ENCODE assay signal across 16 cellular contexts in the genomic region with DNA sequence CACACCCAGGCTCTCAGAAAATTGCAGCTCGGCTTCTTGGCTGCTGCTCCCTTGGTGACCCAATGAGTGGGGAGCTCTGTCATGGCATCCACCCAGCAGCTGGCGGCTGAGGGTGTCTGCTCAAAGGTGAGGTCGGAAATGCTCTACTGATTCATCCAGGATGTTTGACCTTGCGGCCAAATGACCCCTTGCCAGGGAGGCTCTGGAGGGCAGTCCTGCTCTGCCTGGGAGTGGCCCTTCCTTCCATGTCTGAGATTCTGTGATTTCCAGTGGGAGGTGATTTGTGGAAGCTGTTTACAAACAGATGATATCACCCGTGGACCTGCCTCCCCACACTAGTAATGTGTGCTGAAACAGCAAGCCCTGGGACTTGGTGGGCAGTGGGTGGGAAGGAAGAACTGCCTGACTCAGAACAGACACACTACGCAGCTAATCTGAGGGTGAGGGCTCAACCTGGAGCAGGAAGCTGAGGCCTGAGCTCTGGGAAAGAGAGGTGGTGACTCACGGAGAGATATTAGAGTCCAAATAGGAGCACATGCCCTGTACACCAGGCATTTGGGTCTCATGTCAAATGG. TPM values are rescaled to one million over a fixed set of nuclear protein-coding genes. Genes with fewer than 3 reads are reported as not detected.
A peak's percentile ranks its signal among the peaks of the same experiment; 100 is the strongest.
DNase-seq lines count a peak whose midpoint lies in the region; ATAC-seq and TF ChIP-seq lines count a peak whose summit lies in the region.
"Had no signal": no experiment of that assay in that cellular context is flagged by ENCODE, and none has a peak within 500 bp of the region (broad histone marks: within the 10 kb centered on the region; RNA-seq: fewer than 3 reads in every experiment).

No MANE protein-coding gene starts in this region.

- RAD21 ChIA-PET in HCT116 (lab: Charles Lee; ENCODE audit: low non-redundant PET in 1 of 2, low total read pairs in 2 of 2, uncharacterized antibody in 2 of 2, unreplicated experiment in 2 of 2): no interaction called here

- POLR2A ChIA-PET in HCT116 (lab: Charles Lee): no interaction called here
- POLR2A ChIA-PET in PC-9 (lab: Charles Lee; ENCODE audit: unreplicated experiment): no interaction called here

- TF ChIP-seq CTCF in HCT116 (IDR thresholded peaks at IDR 0.05 in 2 of 3, conservative IDR thresholded peaks at IDR 0.05 in 1 of 3; ENCODE audit: borderline replicate concordance in 1 of 3, insufficient read depth in 1 of 3, low read depth in 2 of 3, low read length in 2 of 3) (no peak), PC-9 (conservative IDR thresholded peaks at IDR 0.05) (no peak), esophagus muscularis mucosa (IDR thresholded peaks at IDR 0.05) (no peak)

- H3K9me3 ChIP-seq in HCT116 (ENCODE audit: control insufficient read depth in 1 of 2, insufficient read depth in 1 of 2, low read depth in 1 of 2, low read length in 2 of 2): no peaks in the 10 kb centered on the region
- no peaks in the 10 kb centered on the region for H3K9me3 ChIP-seq in PC-9 (ENCODE audit: insufficient read depth, low read depth)
- H3K9me3 ChIP-seq in esophagus muscularis mucosa: no peaks in the 10 kb centered on the region
- H3K9me3 ChIP-seq: BLaER1, prostate gland, tibial artery had no signal

- peak overlapping the region; percentile 79 for H2AFZ ChIP-seq in HCT116 (ENCODE audit: low read depth, low read length, poor library complexity, severe bottlenecking)
- H2AFZ ChIP-seq in PC-9: no peak overlapping the region

- H3K9me2 ChIP-seq in HCT116 (ENCODE audit: insufficient read depth): no peaks in the 10 kb centered on the region
- H3K9me2 ChIP-seq in PC-9 (ENCODE audit: insufficient read depth): no peaks in the 10 kb centered on the region

- CTCF ChIA-PET in HCT116 (lab: Charles Lee): interaction anchor here (0.8 kb wide), 1 partner anchor 26 kb away, joined by 3 read pairs; no protein-coding TSS in a partner anchor
- CTCF ChIA-PET in PC-9 (lab: Charles Lee): no interaction called here

- peaks cover 0 to 15% of the 10 kb centered on the region in 2 experiments; a peak in 2 of 4 replicates for H3K4me1 ChIP-seq in HCT116 (ENCODE audit: control insufficient read depth in 1 of 2, insufficient read depth in 2 of 2, low read length in 2 of 2)
- H3K4me1 ChIP-seq in PC-9 (replicated peaks; ENCODE audit: insufficient read depth): peaks cover 13% of the 10 kb centered on the region
- H3K4me1 ChIP-seq in esophagus muscularis mucosa: peaks cover 7 to 11% (median 10%) of the 10 kb centered on the region in 4 donors
- H3K4me1 ChIP-seq: BLaER1, prostate gland had no signal

- H3K4me3 ChIP-seq in HCT116 (replicated peaks in 1 of 2; ENCODE audit: low read depth in 1 of 2, low read length in 2 of 2) (peak overlapping the region in 1 of 2 experiments; percentile 20; a peak in 1 of 4 replicates), PC-9 (no peak overlapping the region), esophagus muscularis mucosa (no peak overlapping the region)
- H3K4me3 ChIP-seq: BLaER1, prostate gland, tibial artery had no signal

- TF ChIP-seq EP300 in esophagus muscularis mucosa (IDR thresholded peaks at IDR 0.05): no peak

- no peak overlapping the region for H3K9ac ChIP-seq in HCT116 (ENCODE audit: low read length)
- H3K9ac ChIP-seq: BLaER1 had no signal

- H3K79me2 ChIP-seq in HCT116 (ENCODE audit: insufficient read depth, low read length) (no peaks in the 10 kb centered on the region), PC-9 (ENCODE audit: low read depth) (no peaks in the 10 kb centered on the region)

- H3K4me2 ChIP-seq in HCT116 (ENCODE audit: low read length): peak overlapping the region; percentile 46
- peak overlapping the region; percentile 33; the same call in 1 of the 2 replicates for H3K4me2 ChIP-seq in PC-9
- H3K4me2 ChIP-seq: BLaER1 had no signal

- peaks cover 14% of the 10 kb centered on the region; the same call in 1 of the 2 replicates for H3K27me3 ChIP-seq in HCT116 (ENCODE audit: insufficient read depth, low read length)
- no peaks in the 10 kb centered on the region; the same call in 1 of the 2 replicates for H3K27me3 ChIP-seq in PC-9 (ENCODE audit: insufficient read depth, low read depth)
- H3K27me3 ChIP-seq in esophagus muscularis mucosa: peaks cover 0 to 52% (median 15%) of the 10 kb centered on the region in 4 donors
- H3K27me3 ChIP-seq: BLaER1 had no signal

- no peaks in the 10 kb centered on the region for H3K36me3 ChIP-seq in HCT116 (ENCODE audit: control insufficient read depth in 1 of 2, insufficient read depth in 2 of 2, low read length in 2 of 2)
- H3K36me3 ChIP-seq in PC-9 (ENCODE audit: low read depth): no peaks in the 10 kb centered on the region
- H3K36me3 ChIP-seq in esophagus muscularis mucosa: no peaks in the 10 kb centered on the region
- H3K36me3 ChIP-seq: BLaER1, prostate gland, tibial artery had no signal

- WGBS in esophagus muscularis mucosa: 40% methylated on average over 5 of the region's 7 CpGs

- 0 out of 2 replicates have a peak, but pooled peaks cover 3% of the 10 kb centered on the region for H3F3A ChIP-seq in PC-9 (ENCODE audit: insufficient read depth, low read depth)

- H4K20me1 ChIP-seq in HCT116 (ENCODE audit: insufficient read depth): no peaks in the 10 kb centered on the region
- H4K20me1 ChIP-seq in PC-9 (ENCODE audit: insufficient read depth): no peaks in the 10 kb centered on the region; the same call in 1 of the 2 replicates
- H4K20me1 ChIP-seq: BLaER1 had no signal

- intact Hi-C loops in HCT116 (cut with micrococcal nuclease) (no loop called here), PC-9 (cut with micrococcal nuclease; ENCODE audit: unreplicated experiment) (no loop called here), esophagus muscularis mucosa (cut with DNase I) (loop anchor here (10.0 kb wide), 1 partner anchor 57 kb away; no protein-coding TSS in a partner anchor)

- ATAC-seq in HCT116: peak; percentile 66
- ATAC-seq: stimulated activated memory B cell treated with anti-CD40 and anti-IgM and Interleukin-4, amounts not matched to agents 10 μg/mL and 1 μg/mL and 100 μg/mL, for 72 hours had no signal

- DNase-seq in HCT116 (ENCODE audit: low read depth, low spot score) (peak; percentile 6), PC-9 (no peak), esophagus muscularis mucosa (ENCODE audit: extremely low spot score) (peak; percentile 72), renal cortical epithelial cell (ENCODE audit: low read depth) (peak; percentile 7), foreskin melanocyte (no peak), NCI-H2107 (lab: John Stamatoyannopoulos, UW) (no peak), epidermal melanocyte (ENCODE audit: insufficient read length, low spot score) (no peak)
- DNase-seq: activated CD4-positive, alpha-beta T cell treated with anti-CD3 and anti-CD28 coated beads for 1 hour; activated gamma-delta T cell; cerebellar nuclear complex; NCI-H187; NCI-H446; tibial artery had no signal

- BruUV-seq in HCT116 (replicated peaks; lab: Mats Ljungman, UMichigan): no TSS peak
- BruUV-seq in PC-9 (replicated peaks; lab: Mats Ljungman, UMichigan): no TSS peak

- no peak for TF ChIP-seq RAD21 in HCT116 (IDR thresholded peaks at IDR 0.05; ENCODE audit: low read depth)

- H3K27ac ChIP-seq in HCT116 (ENCODE audit: low read depth, low read length) (no peak overlapping the region), PC-9 (peak overlapping the region; percentile 70), esophagus muscularis mucosa (replicated peaks in 1 of 4) (no peak overlapping the region)
- H3K27ac ChIP-seq: BLaER1, prostate gland, tibial artery had no signal

- TF ChIP-seq POLR2A in HCT116 (IDR thresholded peaks at IDR 0.05; ENCODE audit: borderline replicate concordance, extremely low read depth, insufficient read depth, insufficient read length) (no peak), esophagus muscularis mucosa (IDR thresholded peaks at IDR 0.05; ENCODE audit: low read depth) (no peak)

TF ChIP-seq in HCT116, 20 proteins besides CTCF, POLR2A, EP300 and RAD21:
- TF ChIP-seq JUND (IDR thresholded peaks at IDR 0.05) (0 out of 2 replicates have a peak, but pooled peaks have one; percentile 13), SP1 (IDR thresholded peaks at IDR 0.05; ENCODE audit: low read depth) (peak; percentile 50; the same call in 1 of the 2 replicates), EGR1 (IDR thresholded peaks at IDR 0.05; ENCODE audit: low read depth) (no peak)

RNA-seq across cellular contexts. Expression of a gene that starts 3.0 kb away (rescaled TPM):
- total RNA-seq in HCT116 (2021; ENCODE audit: unreplicated experiment): not detected
- not detected in 2 replicates for polyA plus RNA-seq in HCT116 (2012)
- total RNA-seq in PC-9 (2021): not detected in 2 replicates
- not detected for total RNA-seq in esophagus muscularis mucosa
- not detected in 2 replicates for total RNA-seq in renal cortical epithelial cell
- total RNA-seq: prostate gland had no signal

RNA-seq across cellular contexts. Expression of a gene that starts 6.7 kb away (rescaled TPM):
- total RNA-seq in HCT116 (2021; ENCODE audit: unreplicated experiment) (not detected), PC-9 (2021) (not detected in 2 replicates), esophagus muscularis mucosa (not detected), renal cortical epithelial cell (not detected in 2 replicates)
- not detected in 2 replicates for polyA plus RNA-seq in HCT116 (2012)
- total RNA-seq: prostate gland had no signal

RNA-seq across cellular contexts. Expression of a gene that starts 49.3 kb away (rescaled TPM):
- total RNA-seq in HCT116 (2021; ENCODE audit: unreplicated experiment): not detected
- not detected in 2 replicates for polyA plus RNA-seq in HCT116 (2012)
- total RNA-seq in PC-9 (2021): not detected in 2 replicates
- not detected for total RNA-seq in esophagus muscularis mucosa
- total RNA-seq in renal cortical epithelial cell: not detected in 2 replicates
- total RNA-seq: prostate gland had no signal

Comparison
In these comparisons a context has a peak if more than half of its experiments do, and no peak if none do; other contexts are left out.
1. DNase-seq: peak in HCT116 (single experiment), esophagus muscularis mucosa (single experiment) and renal cortical epithelial cell (single experiment); none in PC-9 (0 of 2), foreskin melanocyte (single experiment), NCI-H2107 (single experiment) and epidermal melanocyte (single experiment).